In genomic region chr6:18242062-18242851, GRCh38 we compare ENCODE assay signal across 10 cellular contexts.
A peak's percentile ranks its signal among the peaks of the same experiment; 100 is the strongest.
DNase-seq lines count a peak whose midpoint lies in the region; ATAC-seq and TF ChIP-seq lines count a peak whose summit lies in the region.
"Had no signal": no experiment of that assay in that cellular context is flagged by ENCODE, and none has a peak within 500 bp of the region (broad histone marks: within the 10 kb centered on the region; RNA-seq: fewer than 3 reads in every experiment).

No MANE protein-coding gene starts in this region.

- peaks cover 47% of the 10 kb centered on the region for H3K4me1 Mint-ChIP-seq in activated naive CD8-positive, alpha-beta T cell (ENCODE audit: low read depth)

- peak overlapping the region; percentile 59 for H3K27ac Mint-ChIP-seq in activated naive CD8-positive, alpha-beta T cell

- peak; percentile 64 for DNase-seq in AG08395 (ENCODE audit: low spot score)
- DNase-seq in HFF-Myc (ENCODE audit: extremely low read depth, low read depth): peak; percentile 58
- peak; percentile 23 for DNase-seq in hepatic stellate cell (ENCODE audit: low spot score)
- no peak for DNase-seq in NCI-H2171 treated with DMSO at 0.1 percent for 48 hours (lab: John Stamatoyannopoulos, UW)
- DNase-seq in NOMO-1 (lab: John Stamatoyannopoulos, UW; ENCODE audit: unreplicated experiment in 2 of 2): no peak
- DNase-seq: amygdala had no signal

- TF ChIP-seq CTCF in HFF-Myc (IDR thresholded peaks at IDR 0.05; ENCODE audit: low read depth, low read length, missing control alignments): no peak

- peaks cover 38% of the 10 kb centered on the region for H3K36me3 Mint-ChIP-seq in activated naive CD8-positive, alpha-beta T cell

- no peak overlapping the region for H3K4me3 ChIP-seq in HFF-Myc (replicated peaks; ENCODE audit: low read depth, low read length)

- peak overlapping the region; percentile 6 for H3K4me3 Mint-ChIP-seq in activated naive CD8-positive, alpha-beta T cell

- peaks cover 7% of the 10 kb centered on the region for H3K9me3 Mint-ChIP-seq in activated naive CD8-positive, alpha-beta T cell (ENCODE audit: low read depth)

- no peaks in the 10 kb centered on the region for H3K27me3 Mint-ChIP-seq in activated naive CD8-positive, alpha-beta T cell

- ATAC-seq in HG02938 (IDR thresholded peaks at IDR 0.05; ENCODE audit: unreplicated experiment) (no peak), GM21619 (IDR thresholded peaks at IDR 0.05; ENCODE audit: unreplicated experiment) (no peak)
- ATAC-seq: Right ventricle myocardium inferior had no signal

Comparison
In these comparisons a context has a peak if more than half of its experiments do, and no peak if none do; other contexts are left out.
1. DNase-seq: peak in AG08395 (single experiment), HFF-Myc (single experiment) and hepatic stellate cell (single experiment); none in NCI-H2171 treated with DMSO at 0.1 percent for 48 hours (single experiment) and NOMO-1 (0 of 2).